In genomic region chr22:36769541-36769940, GRCh38 we compare ENCODE assay signal across 22 cellular contexts. TPM values are rescaled to one million over a fixed set of nuclear protein-coding genes. Genes with fewer than 3 reads are reported as not detected.
DNase-seq lines count a peak whose midpoint lies in the region; ATAC-seq and TF ChIP-seq lines count a peak whose summit lies in the region.
"Had no signal": no experiment of that assay in that cellular context is flagged by ENCODE, and none has a peak within 500 bp of the region (broad histone marks: within the 10 kb centered on the region; RNA-seq: fewer than 3 reads in every experiment).

No MANE protein-coding gene starts in this region.

- ATAC-seq in RWPE2 (ENCODE audit: low read depth) (no peak), GM18502 (IDR thresholded peaks at IDR 0.05; ENCODE audit: poor library complexity, unreplicated experiment) (no peak)
- ATAC-seq: K562 had no signal

- peaks cover 0 to 7% (median 0%) of the 10 kb centered on the region in 11 experiments; a peak in 2 of 22 replicates for H4K20me1 ChIP-seq in BLaER1 treated with 17β-estradiol and CSF1 and Interleukin-3, amounts not matched to agents 10 nM and 100 nM

- peak; percentile 12 for DNase-seq in RWPE2 (ENCODE audit: low spot score)
- DNase-seq in nephron progenitor cell: no peak
- peak; percentile 8 to 45 for DNase-seq in suprapubic skin (ENCODE audit: low spot score in 2 of 2)
- DNase-seq in NCI-H1105 treated with DMSO at 0.1 percent for 48 hours (lab: John Stamatoyannopoulos, UW): no peak
- DNase-seq in iPS-NIHi7 (ENCODE audit: extremely low spot score): no peak
- DNase-seq: Calu3, DMS79 treated with DMSO at 0.1 percent for 48 hours, GF-D8, GOT3, HCEC 1CT, MG63, NCI-H2029 treated with DMSO at 0.1 percent for 48 hours, NCI-H2227 treated with DMSO at 0.1 percent for 48 hours, NCI-H510A, NCI-H69, RPMI8226, SHP77 treated with DMSO at 0.1 percent for 48 hours had no signal

- WGBS in suprapubic skin: 98% methylated on average over 7 of the region's 7 CpGs

- H3K4me3 ChIP-seq in BLaER1 treated with 17β-estradiol and CSF1 and Interleukin-3, amounts not matched to agents 10 nM and 100 nM: peak overlapping the region in 3 of 10 experiments; percentile 1 to 35 (median 8); a peak in 4 of 20 replicates
- H3K4me3 ChIP-seq in RWPE2 (ENCODE audit: severe bottlenecking) (no peak overlapping the region), suprapubic skin (no peak overlapping the region)
- H3K4me3 ChIP-seq: K562, MG63 had no signal

- peaks cover 63 to 92% (median 89%) of the 10 kb centered on the region in 10 experiments for H3K4me1 ChIP-seq in BLaER1 treated with 17β-estradiol and CSF1 and Interleukin-3, amounts not matched to agents 10 nM and 100 nM
- H3K4me1 ChIP-seq in RWPE2 (ENCODE audit: insufficient read depth, poor library complexity, severe bottlenecking): peaks cover under 1% of the 10 kb centered on the region
- no peaks in the 10 kb centered on the region for H3K4me1 ChIP-seq in suprapubic skin

- no peak overlapping the region for H3K4me3 Mint-ChIP-seq in nephron progenitor cell

- peak overlapping the region in 7 of 11 experiments; percentile 13 to 61 (median 44); a peak in 10 of 22 replicates for H3K9ac ChIP-seq in BLaER1 treated with 17β-estradiol and CSF1 and Interleukin-3, amounts not matched to agents 10 nM and 100 nM

- TF ChIP-seq CTCF in RWPE2 (IDR thresholded peaks at IDR 0.05; ENCODE audit: poor library complexity, severe bottlenecking) (no peak), nephron progenitor cell (IDR thresholded peaks at IDR 0.05) (no peak), suprapubic skin (IDR thresholded peaks at IDR 0.05) (no peak)

- H3K36me3 Mint-ChIP-seq in nephron progenitor cell (ENCODE audit: low read depth): peaks cover 36% of the 10 kb centered on the region

- peak overlapping the region in 6 of 11 experiments; percentile 58 to 75 (median 66); a peak in 10 of 22 replicates for H3K27ac ChIP-seq in BLaER1 treated with 17β-estradiol and CSF1 and Interleukin-3, amounts not matched to agents 10 nM and 100 nM
- H3K27ac ChIP-seq in RWPE2 (ENCODE audit: poor library complexity, severe bottlenecking): no peak overlapping the region
- H3K27ac ChIP-seq in suprapubic skin: no peak overlapping the region

- H3K4me1 Mint-ChIP-seq in nephron progenitor cell: peaks cover 37% of the 10 kb centered on the region

- H3K27me3 Mint-ChIP-seq in nephron progenitor cell (ENCODE audit: low read depth, poor library complexity): peaks cover under 1% of the 10 kb centered on the region

- TF ChIP-seq EP300 in suprapubic skin (IDR thresholded peaks at IDR 0.05): no peak

- peaks cover 0 to 14% (median 0%) of the 10 kb centered on the region in 11 experiments; a peak in 5 of 22 replicates for H3K36me3 ChIP-seq in BLaER1 treated with 17β-estradiol and CSF1 and Interleukin-3, amounts not matched to agents 10 nM and 100 nM
- H3K36me3 ChIP-seq in RWPE2 (ENCODE audit: low read depth): no peaks in the 10 kb centered on the region
- H3K36me3 ChIP-seq in suprapubic skin: peaks cover 17% of the 10 kb centered on the region
- H3K36me3 ChIP-seq: MG63 had no signal

- no peaks in the 10 kb centered on the region for H3K9me3 ChIP-seq in BLaER1 treated with 17β-estradiol and CSF1 and Interleukin-3, amounts not matched to agents 10 nM and 100 nM (replicated peaks in 1 of 11)
- H3K9me3 ChIP-seq in RWPE2 (ENCODE audit: severe bottlenecking) (no peaks in the 10 kb centered on the region), suprapubic skin (no peaks in the 10 kb centered on the region)
- H3K9me3 ChIP-seq: MG63 had no signal

- TF ChIP-seq POLR2A in suprapubic skin (IDR thresholded peaks at IDR 0.05): no peak

- peak overlapping the region; percentile 27 for H3K27ac Mint-ChIP-seq in nephron progenitor cell

- no peaks in the 10 kb centered on the region for H3K27me3 ChIP-seq in BLaER1 treated with 17β-estradiol and CSF1 and Interleukin-3, amounts not matched to agents 10 nM and 100 nM
- H3K27me3 ChIP-seq in RWPE2 (ENCODE audit: insufficient read depth, poor library complexity, severe bottlenecking) (no peaks in the 10 kb centered on the region), suprapubic skin (no peaks in the 10 kb centered on the region)
- H3K27me3 ChIP-seq: MG63 had no signal

- peak overlapping the region; percentile 72 to 93 (median 85) for H3K4me2 ChIP-seq in BLaER1 treated with 17β-estradiol and CSF1 and Interleukin-3, amounts not matched to agents 10 nM and 100 nM

- no peaks in the 10 kb centered on the region for H3K9me3 Mint-ChIP-seq in nephron progenitor cell

RNA-seq across cellular contexts. Expression of gene IFT27, which starts 6.4 kb away (rescaled TPM):
- total RNA-seq in suprapubic skin: 10 to 100 TPM in 2 of 4 donors, 1 to 10 TPM in 2; 8.2 to 29.0 (median 17.7) TPM

RNA-seq across cellular contexts. Expression of gene PVALB, which starts 47.3 kb away (rescaled TPM):
- not detected for total RNA-seq in suprapubic skin
- total RNA-seq: A673, Calu3, K562, LHCN-M2 had no signal

Comparison
In these comparisons a context has a peak if more than half of its experiments do, and no peak if none do; other contexts are left out.
1. H3K27ac ChIP-seq: peak in BLaER1 treated with 17β-estradiol and CSF1 and Interleukin-3, amounts not matched to agents 10 nM and 100 nM (6 of 11); none in RWPE2 (single experiment) and suprapubic skin (single experiment).
2. DNase-seq: peak in RWPE2 (single experiment) and suprapubic skin (2 of 2); none in nephron progenitor cell (single experiment), NCI-H1105 treated with DMSO at 0.1 percent for 48 hours (single experiment) and iPS-NIHi7 (single experiment).